In genomic region chr17:5747964-5748363, GRCh38 we compare ENCODE assay signal across 8 cellular contexts.
"Had no signal": no experiment of that assay in that cellular context is flagged by ENCODE, and none has a peak within 500 bp of the region (broad histone marks: within the 10 kb centered on the region; RNA-seq: fewer than 3 reads in every experiment).

No MANE protein-coding gene starts in this region.

- H3K9me3 ChIP-seq: HAP-1 had no signal

- H3K9me3 Mint-ChIP-seq: HFFc6 had no signal

- H3K27ac Mint-ChIP-seq: HFFc6 had no signal

- H3K4me1 ChIP-seq: HAP-1 had no signal

- DNase-seq: GM23248, GOT3, H7, HFFc6, IMR-90, KG1 had no signal

- H3K4me3 ChIP-seq: GM23248, HAP-1, K562 had no signal

- H3K27ac ChIP-seq: GM23248 had no signal

- H3K4me3 Mint-ChIP-seq: HFFc6 had no signal

- H2AFZ ChIP-seq: GM23248 had no signal

- H3K36me3 ChIP-seq: HAP-1 had no signal

- H3K9ac ChIP-seq: GM23248 had no signal
